ENCODE assay signal across 22 cellular contexts in the genomic region with DNA sequence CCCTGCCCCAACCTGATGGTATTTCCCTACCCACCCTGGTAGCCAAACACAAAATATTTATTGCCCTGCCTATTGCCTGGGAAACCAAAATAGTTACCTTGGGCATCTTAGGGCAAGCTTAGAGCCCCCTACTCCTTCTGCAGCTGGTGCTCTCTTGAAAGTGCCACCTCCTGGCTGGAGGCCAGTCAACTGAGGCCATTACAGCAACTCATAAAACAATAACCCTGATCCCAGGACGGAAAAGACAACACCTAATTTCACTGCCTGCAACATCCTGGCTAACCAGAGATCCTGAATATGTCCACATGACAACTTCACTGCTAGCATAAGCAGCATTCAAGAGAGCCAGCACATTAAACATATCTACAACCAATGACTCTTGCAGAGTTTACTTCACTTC.
"Had no signal": no experiment of that assay in that cellular context is flagged by ENCODE, and none has a peak within 500 bp of the region (broad histone marks: within the 10 kb centered on the region; RNA-seq: fewer than 3 reads in every experiment).

No MANE protein-coding gene starts in this region.

- H3K27me3 ChIP-seq: MG63, SJSA1 had no signal

- H3K27ac ChIP-seq: SJSA1, SK-N-MC had no signal

- H3K4me3 ChIP-seq: MG63, SJSA1, SK-N-MC had no signal

- H3K9me3 ChIP-seq: SJSA1 had no signal

- DNase-seq: IMR-90, Karpas-422, KG1, MG63, NCI-H1092, NCI-H1105 treated with DMSO at 0.1 percent for 48 hours, NCI-H1417 treated with DMSO at 0.1 percent for 48 hours, NCI-H1694 treated with DMSO at 0.1 percent for 48 hours, NCI-H1930, NCI-H2081, NCI-H2107, NCI-H2171, NCI-H226, NCI-H446, NCI-H510A, NCI-H524 treated with DMSO at 0.1 percent for 48 hours, NCI-H774, Right ventricle myocardium superior, RPMI8226, SIG-M5 had no signal
